Comparison of ENCODE assay signal across 1 cellular context in genomic region chr15:40594429-40594836, GRCh38.
TF ChIP-seq lines count a peak whose summit lies in the region.

No MANE protein-coding gene starts in this region.

TF ChIP-seq in HEK293, 187 proteins besides CTCF, POLR2A, EP300 and RAD21 (continued from another document):
- TF ChIP-seq, protein P1, sequence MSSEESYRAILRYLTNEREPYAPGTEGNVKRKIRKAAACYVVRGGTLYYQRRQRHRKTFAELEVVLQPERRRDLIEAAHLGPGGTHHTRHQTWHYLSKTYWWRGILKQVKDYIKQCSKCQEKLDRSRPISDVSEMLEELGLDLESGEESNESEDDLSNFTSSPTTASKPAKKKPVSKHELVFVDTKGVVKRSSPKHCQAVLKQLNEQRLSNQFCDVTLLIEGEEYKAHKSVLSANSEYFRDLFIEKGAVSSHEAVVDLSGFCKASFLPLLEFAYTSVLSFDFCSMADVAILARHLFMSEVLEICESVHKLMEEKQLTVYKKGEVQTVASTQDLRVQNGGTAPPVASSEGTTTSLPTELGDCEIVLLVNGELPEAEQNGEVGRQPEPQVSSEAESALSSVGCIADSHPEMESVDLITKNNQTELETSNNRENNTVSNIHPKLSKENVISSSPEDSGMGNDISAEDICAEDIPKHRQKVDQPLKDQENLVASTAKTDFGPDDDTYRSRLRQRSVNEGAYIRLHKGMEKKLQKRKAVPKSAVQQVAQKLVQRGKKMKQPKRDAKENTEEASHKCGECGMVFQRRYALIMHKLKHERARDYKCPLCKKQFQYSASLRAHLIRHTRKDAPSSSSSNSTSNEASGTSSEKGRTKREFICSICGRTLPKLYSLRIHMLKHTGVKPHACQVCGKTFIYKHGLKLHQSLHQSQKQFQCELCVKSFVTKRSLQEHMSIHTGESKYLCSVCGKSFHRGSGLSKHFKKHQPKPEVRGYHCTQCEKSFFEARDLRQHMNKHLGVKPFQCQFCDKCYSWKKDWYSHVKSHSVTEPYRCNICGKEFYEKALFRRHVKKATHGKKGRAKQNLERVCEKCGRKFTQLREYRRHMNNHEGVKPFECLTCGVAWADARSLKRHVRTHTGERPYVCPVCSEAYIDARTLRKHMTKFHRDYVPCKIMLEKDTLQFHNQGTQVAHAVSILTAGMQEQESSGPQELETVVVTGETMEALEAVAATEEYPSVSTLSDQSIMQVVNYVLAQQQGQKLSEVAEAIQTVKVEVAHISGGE (tag by site-specific recombination; conservative IDR thresholded peaks at IDR 0.05; ENCODE audit: low read depth) = peak; percentile 90
- no peak for TF ChIP-seq SP3 (tag by site-specific recombination; IDR thresholded peaks at IDR 0.05)
- TF ChIP-seq, protein P2, sequence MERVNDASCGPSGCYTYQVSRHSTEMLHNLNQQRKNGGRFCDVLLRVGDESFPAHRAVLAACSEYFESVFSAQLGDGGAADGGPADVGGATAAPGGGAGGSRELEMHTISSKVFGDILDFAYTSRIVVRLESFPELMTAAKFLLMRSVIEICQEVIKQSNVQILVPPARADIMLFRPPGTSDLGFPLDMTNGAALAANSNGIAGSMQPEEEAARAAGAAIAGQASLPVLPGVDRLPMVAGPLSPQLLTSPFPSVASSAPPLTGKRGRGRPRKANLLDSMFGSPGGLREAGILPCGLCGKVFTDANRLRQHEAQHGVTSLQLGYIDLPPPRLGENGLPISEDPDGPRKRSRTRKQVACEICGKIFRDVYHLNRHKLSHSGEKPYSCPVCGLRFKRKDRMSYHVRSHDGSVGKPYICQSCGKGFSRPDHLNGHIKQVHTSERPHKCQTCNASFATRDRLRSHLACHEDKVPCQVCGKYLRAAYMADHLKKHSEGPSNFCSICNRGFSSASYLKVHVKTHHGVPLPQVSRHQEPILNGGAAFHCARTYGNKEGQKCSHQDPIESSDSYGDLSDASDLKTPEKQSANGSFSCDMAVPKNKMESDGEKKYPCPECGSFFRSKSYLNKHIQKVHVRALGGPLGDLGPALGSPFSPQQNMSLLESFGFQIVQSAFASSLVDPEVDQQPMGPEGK (tag by site-specific recombination; IDR thresholded peaks at IDR 0.05) = peak; percentile 20
- TF ChIP-seq PRDM6 (tag by site-specific recombination; IDR thresholded peaks at IDR 0.05) = peak; percentile 53; the same call in 1 of the 2 replicates
- TF ChIP-seq ZBTB10 (tag by site-specific recombination; IDR thresholded peaks at IDR 0.05) = 0 out of 2 replicates have a peak, but pooled peaks have one; percentile 20
- TF ChIP-seq ZNF292 (tag by site-specific recombination; IDR thresholded peaks at IDR 0.05; ENCODE audit: borderline replicate concordance, low read depth) = no peak
- TF ChIP-seq KLF1 (tag by site-specific recombination; IDR thresholded peaks at IDR 0.05) = peak; percentile 53
- peak; percentile 30; the same call in 1 of the 2 replicates for TF ChIP-seq KLF7 (tag by site-specific recombination; IDR thresholded peaks at IDR 0.05; ENCODE audit: borderline replicate concordance)
- TF ChIP-seq ZNF2 (tag by site-specific recombination; IDR thresholded peaks at IDR 0.05) = peak; percentile 52; the same call in 1 of the 2 replicates
- no peak; the same call in 1 of the 2 replicates for TF ChIP-seq ZNF24 (tag by site-specific recombination; IDR thresholded peaks at IDR 0.05)
- TF ChIP-seq MYNN (tag by site-specific recombination; IDR thresholded peaks at IDR 0.05; ENCODE audit: borderline replicate concordance) = no peak
- TF ChIP-seq ZNF366 (tag by site-specific recombination; conservative IDR thresholded peaks at IDR 0.05) = 0 out of 2 replicates have a peak, but pooled peaks have one; percentile 30
- TF ChIP-seq, protein P3, sequence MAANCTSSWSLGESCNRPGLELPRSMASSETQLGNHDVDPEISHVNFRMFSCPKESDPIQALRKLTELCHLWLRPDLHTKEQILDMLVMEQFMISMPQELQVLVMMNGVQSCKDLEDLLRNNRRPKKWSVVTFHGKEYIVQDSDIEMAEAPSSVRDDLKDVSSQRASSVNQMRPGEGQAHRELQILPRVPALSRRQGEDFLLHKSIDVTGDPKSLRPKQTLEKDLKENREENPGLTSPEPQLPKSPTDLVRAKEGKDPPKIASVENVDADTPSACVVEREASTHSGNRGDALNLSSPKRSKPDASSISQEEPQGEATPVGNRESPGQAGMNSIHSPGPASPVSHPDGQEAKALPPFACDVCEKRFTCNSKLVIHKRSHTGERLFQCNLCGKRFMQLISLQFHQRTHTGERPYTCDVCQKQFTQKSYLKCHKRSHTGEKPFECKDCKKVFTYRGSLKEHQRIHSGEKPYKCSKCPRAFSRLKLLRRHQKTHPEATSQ (tag by site-specific recombination; IDR thresholded peaks at IDR 0.05) = 0 out of 2 replicates have a peak, but pooled peaks have one; percentile 55
- TF ChIP-seq ZNF133 (tag by site-specific recombination; IDR thresholded peaks at IDR 0.05) = no peak
- TF ChIP-seq ZEB2 (tag by site-specific recombination; IDR thresholded peaks at IDR 0.05) = peak; percentile 61; the same call in 1 of the 2 replicates
- peak; percentile 74; the same call in 1 of the 2 replicates for TF ChIP-seq ZNF610 (tag by site-specific recombination; IDR thresholded peaks at IDR 0.05; ENCODE audit: borderline replicate concordance)
- TF ChIP-seq KLF8 (tag by site-specific recombination; IDR thresholded peaks at IDR 0.05) = peak; percentile 65; the same call in 1 of the 2 replicates
- peak; percentile 74; the same call in 1 of the 2 replicates for TF ChIP-seq ZNF692 (tag by site-specific recombination; IDR thresholded peaks at IDR 0.05)
- peak; percentile 58; the same call in 1 of the 2 replicates for TF ChIP-seq KLF16 (tag by site-specific recombination; IDR thresholded peaks at IDR 0.05)
- peak; percentile 98 for TF ChIP-seq ZBTB48 (tag by site-specific recombination; IDR thresholded peaks at IDR 0.05)
- peak; percentile 94 for TF ChIP-seq PRDM10 (tag by site-specific recombination; IDR thresholded peaks at IDR 0.05)
- peak; percentile 49; the same call in 1 of the 2 replicates for TF ChIP-seq ZFP37 (tag by site-specific recombination; IDR thresholded peaks at IDR 0.05)
- TF ChIP-seq ZNF239 (tag by site-specific recombination; IDR thresholded peaks at IDR 0.05) = no peak
- peak; percentile 56 for TF ChIP-seq SP2 (tag by site-specific recombination; IDR thresholded peaks at IDR 0.05)
- TF ChIP-seq ZXDB (tag by site-specific recombination; IDR thresholded peaks at IDR 0.05) = peak; percentile 39
- peak; percentile 67 for TF ChIP-seq ZNF335 (tag by site-specific recombination; conservative IDR thresholded peaks at IDR 0.05)
- TF ChIP-seq ZBTB20 (tag by site-specific recombination; IDR thresholded peaks at IDR 0.05) = peak; percentile 91
- TF ChIP-seq, protein P4, sequence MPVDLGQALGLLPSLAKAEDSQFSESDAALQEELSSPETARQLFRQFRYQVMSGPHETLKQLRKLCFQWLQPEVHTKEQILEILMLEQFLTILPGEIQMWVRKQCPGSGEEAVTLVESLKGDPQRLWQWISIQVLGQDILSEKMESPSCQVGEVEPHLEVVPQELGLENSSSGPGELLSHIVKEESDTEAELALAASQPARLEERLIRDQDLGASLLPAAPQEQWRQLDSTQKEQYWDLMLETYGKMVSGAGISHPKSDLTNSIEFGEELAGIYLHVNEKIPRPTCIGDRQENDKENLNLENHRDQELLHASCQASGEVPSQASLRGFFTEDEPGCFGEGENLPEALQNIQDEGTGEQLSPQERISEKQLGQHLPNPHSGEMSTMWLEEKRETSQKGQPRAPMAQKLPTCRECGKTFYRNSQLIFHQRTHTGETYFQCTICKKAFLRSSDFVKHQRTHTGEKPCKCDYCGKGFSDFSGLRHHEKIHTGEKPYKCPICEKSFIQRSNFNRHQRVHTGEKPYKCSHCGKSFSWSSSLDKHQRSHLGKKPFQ (tag by site-specific recombination; IDR thresholded peaks at IDR 0.05) = no peak
- TF ChIP-seq ZNF677 (tag by site-specific recombination; IDR thresholded peaks at IDR 0.05) = no peak
- TF ChIP-seq BCL11A (tag by site-specific recombination; IDR thresholded peaks at IDR 0.05; ENCODE audit: low read depth) = 0 out of 2 replicates have a peak, but pooled peaks have one; percentile 69
- no peak for TF ChIP-seq ZNF48 (tag by site-specific recombination; IDR thresholded peaks at IDR 0.05)
